ENCODE assay signal across 1 cellular context in the genomic region with DNA sequence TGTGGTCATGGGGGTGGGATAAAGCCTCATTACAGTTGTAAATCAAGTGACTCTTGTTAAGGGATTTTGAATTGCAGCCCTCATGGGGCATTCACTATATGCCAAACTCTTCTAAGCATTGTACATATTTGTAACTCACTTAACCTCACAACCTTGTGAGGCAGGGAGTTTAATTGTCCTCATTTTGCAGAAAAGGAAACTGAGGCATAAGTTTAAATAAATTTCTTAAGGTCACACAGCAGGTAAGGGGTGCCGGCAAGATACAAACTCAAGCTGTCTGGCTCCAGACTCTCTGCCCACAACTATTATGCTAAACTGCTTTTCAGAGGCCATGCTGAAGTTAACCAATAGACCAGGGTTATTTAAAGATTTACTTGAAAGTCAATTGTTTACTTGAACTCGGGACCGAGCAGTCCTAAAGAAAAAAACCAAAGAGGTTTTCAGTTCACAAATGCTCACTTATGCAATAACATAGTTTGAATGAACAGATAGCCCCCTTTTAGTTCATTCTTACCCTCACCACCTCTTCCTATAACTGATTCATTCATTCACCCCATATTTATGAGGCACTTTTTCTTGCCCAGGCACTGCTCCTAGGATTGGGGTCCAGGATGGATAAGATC.
TF ChIP-seq lines count a peak whose summit lies in the region.

No MANE protein-coding gene starts in this region.

TF ChIP-seq in HepG2, 621 proteins besides CTCF, POLR2A, EP300 and RAD21 (continued from another document and continues in another):
- TF ChIP-seq, protein P1, sequence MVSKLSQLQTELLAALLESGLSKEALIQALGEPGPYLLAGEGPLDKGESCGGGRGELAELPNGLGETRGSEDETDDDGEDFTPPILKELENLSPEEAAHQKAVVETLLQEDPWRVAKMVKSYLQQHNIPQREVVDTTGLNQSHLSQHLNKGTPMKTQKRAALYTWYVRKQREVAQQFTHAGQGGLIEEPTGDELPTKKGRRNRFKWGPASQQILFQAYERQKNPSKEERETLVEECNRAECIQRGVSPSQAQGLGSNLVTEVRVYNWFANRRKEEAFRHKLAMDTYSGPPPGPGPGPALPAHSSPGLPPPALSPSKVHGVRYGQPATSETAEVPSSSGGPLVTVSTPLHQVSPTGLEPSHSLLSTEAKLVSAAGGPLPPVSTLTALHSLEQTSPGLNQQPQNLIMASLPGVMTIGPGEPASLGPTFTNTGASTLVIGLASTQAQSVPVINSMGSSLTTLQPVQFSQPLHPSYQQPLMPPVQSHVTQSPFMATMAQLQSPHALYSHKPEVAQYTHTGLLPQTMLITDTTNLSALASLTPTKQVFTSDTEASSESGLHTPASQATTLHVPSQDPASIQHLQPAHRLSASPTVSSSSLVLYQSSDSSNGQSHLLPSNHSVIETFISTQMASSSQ (IDR thresholded peaks at IDR 0.05; ENCODE audit: low read depth) = peak; percentile 61; the same call in 1 of the 2 replicates
- TF ChIP-seq, protein P1 (CRISPR knock-in tag; IDR thresholded peaks at IDR 0.05; ENCODE audit: borderline replicate concordance) = no peak; the same call in 1 of the 2 replicates
- TF ChIP-seq ZNF335 (CRISPR knock-in tag; IDR thresholded peaks at IDR 0.05) (no peak), ZNF652 (CRISPR knock-in tag; IDR thresholded peaks at IDR 0.05; ENCODE audit: borderline replicate concordance, low read depth) (peak; percentile 46; the same call in 1 of the 2 replicates), ZMYM3 (CRISPR knock-in tag; IDR thresholded peaks at IDR 0.05) (peak; percentile 56; the same call in 1 of the 2 replicates), HMG20A (CRISPR knock-in tag; IDR thresholded peaks at IDR 0.05; ENCODE audit: borderline replicate concordance) (peak; percentile 61; the same call in 1 of the 2 replicates), NCOA2 (CRISPR knock-in tag; IDR thresholded peaks at IDR 0.05) (peak; percentile 58), ZNF30 (CRISPR knock-in tag; IDR thresholded peaks at IDR 0.05) (no peak), MEIS2 (CRISPR knock-in tag; IDR thresholded peaks at IDR 0.05) (no peak), ZNF121 (CRISPR knock-in tag; IDR thresholded peaks at IDR 0.05) (0 out of 2 replicates have a peak, but pooled peaks have one; percentile 19), TBX2 (CRISPR knock-in tag; IDR thresholded peaks at IDR 0.05; ENCODE audit: borderline replicate concordance) (no peak), KAT8 (CRISPR knock-in tag; IDR thresholded peaks at IDR 0.05) (peak; percentile 42), ZNF138 (CRISPR knock-in tag; IDR thresholded peaks at IDR 0.05; ENCODE audit: low read depth) (no peak), PHF21A (CRISPR knock-in tag; IDR thresholded peaks at IDR 0.05) (peak; percentile 61), NR2F6 (IDR thresholded peaks at IDR 0.05) (peak; percentile 50), NR2F6 (CRISPR knock-in tag; IDR thresholded peaks at IDR 0.05) (no peak; the same call in 1 of the 2 replicates), MXD4 (CRISPR knock-in tag; IDR thresholded peaks at IDR 0.05) (0 out of 2 replicates have a peak, but pooled peaks have one; percentile 41), TBL1XR1 (IDR thresholded peaks at IDR 0.05; ENCODE audit: borderline replicate concordance, low read length, partially characterized antibody) (no peak), FOXK1 (CRISPR knock-in tag; IDR thresholded peaks at IDR 0.05; ENCODE audit: borderline replicate concordance, low read depth) (peak; percentile 45; the same call in 1 of the 2 replicates), CREM (IDR thresholded peaks at IDR 0.05) (peak; percentile 52), CREM (CRISPR knock-in tag; IDR thresholded peaks at IDR 0.05) (no peak), SOX6 (IDR thresholded peaks at IDR 0.05) (no peak), SOX6 (CRISPR knock-in tag; IDR thresholded peaks at IDR 0.05) (peak; percentile 71), HDAC2 (CRISPR knock-in tag; IDR thresholded peaks at IDR 0.05) (peak; percentile 46; the same call in 1 of the 2 replicates), SAP130 (CRISPR knock-in tag; IDR thresholded peaks at IDR 0.05; ENCODE audit: low read depth) (peak; percentile 27; the same call in 1 of the 2 replicates), TCF7 (IDR thresholded peaks at IDR 0.05; ENCODE audit: low read depth) (0 out of 2 replicates have a peak, but pooled peaks have one; percentile 15), BCL6 (CRISPR knock-in tag; IDR thresholded peaks at IDR 0.05) (peak; percentile 93), PITX1 (CRISPR knock-in tag; IDR thresholded peaks at IDR 0.05) (0 out of 2 replicates have a peak, but pooled peaks have one; percentile 56)
- TF ChIP-seq, protein P2, sequence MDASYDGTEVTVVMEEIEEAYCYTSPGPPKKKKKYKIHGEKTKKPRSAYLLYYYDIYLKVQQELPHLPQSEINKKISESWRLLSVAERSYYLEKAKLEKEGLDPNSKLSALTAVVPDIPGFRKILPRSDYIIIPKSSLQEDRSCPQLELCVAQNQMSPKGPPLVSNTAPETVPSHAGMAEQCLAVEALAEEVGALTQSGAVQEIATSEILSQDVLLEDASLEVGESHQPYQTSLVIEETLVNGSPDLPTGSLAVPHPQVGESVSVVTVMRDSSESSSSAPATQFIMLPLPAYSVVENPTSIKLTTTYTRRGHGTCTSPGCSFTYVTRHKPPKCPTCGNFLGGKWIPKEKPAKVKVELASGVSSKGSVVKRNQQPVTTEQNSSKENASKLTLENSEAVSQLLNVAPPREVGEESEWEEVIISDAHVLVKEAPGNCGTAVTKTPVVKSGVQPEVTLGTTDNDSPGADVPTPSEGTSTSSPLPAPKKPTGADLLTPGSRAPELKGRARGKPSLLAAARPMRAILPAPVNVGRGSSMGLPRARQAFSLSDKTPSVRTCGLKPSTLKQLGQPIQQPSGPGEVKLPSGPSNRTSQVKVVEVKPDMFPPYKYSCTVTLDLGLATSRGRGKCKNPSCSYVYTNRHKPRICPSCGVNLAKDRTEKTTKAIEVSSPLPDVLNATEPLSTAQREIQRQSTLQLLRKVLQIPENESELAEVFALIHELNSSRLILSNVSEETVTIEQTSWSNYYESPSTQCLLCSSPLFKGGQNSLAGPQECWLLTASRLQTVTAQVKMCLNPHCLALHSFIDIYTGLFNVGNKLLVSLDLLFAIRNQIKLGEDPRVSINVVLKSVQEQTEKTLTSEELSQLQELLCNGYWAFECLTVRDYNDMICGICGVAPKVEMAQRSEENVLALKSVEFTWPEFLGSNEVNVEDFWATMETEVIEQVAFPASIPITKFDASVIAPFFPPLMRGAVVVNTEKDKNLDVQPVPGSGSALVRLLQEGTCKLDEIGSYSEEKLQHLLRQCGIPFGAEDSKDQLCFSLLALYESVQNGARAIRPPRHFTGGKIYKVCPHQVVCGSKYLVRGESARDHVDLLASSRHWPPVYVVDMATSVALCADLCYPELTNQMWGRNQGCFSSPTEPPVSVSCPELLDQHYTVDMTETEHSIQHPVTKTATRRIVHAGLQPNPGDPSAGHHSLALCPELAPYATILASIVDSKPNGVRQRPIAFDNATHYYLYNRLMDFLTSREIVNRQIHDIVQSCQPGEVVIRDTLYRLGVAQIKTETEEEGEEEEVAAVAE (CRISPR knock-in tag; IDR thresholded peaks at IDR 0.05; ENCODE audit: borderline replicate concordance) = no peak
- TF ChIP-seq, protein P3, sequence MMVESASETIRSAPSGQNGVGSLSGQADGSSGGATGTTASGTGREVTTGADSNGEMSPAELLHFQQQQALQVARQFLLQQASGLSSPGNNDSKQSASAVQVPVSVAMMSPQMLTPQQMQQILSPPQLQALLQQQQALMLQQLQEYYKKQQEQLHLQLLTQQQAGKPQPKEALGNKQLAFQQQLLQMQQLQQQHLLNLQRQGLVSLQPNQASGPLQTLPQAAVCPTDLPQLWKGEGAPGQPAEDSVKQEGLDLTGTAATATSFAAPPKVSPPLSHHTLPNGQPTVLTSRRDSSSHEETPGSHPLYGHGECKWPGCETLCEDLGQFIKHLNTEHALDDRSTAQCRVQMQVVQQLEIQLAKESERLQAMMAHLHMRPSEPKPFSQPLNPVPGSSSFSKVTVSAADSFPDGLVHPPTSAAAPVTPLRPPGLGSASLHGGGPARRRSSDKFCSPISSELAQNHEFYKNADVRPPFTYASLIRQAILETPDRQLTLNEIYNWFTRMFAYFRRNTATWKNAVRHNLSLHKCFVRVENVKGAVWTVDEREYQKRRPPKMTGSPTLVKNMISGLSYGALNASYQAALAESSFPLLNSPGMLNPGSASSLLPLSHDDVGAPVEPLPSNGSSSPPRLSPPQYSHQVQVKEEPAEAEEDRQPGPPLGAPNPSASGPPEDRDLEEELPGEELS (CRISPR knock-in tag; IDR thresholded peaks at IDR 0.05) = peak; percentile 37
- TF ChIP-seq, protein P4, sequence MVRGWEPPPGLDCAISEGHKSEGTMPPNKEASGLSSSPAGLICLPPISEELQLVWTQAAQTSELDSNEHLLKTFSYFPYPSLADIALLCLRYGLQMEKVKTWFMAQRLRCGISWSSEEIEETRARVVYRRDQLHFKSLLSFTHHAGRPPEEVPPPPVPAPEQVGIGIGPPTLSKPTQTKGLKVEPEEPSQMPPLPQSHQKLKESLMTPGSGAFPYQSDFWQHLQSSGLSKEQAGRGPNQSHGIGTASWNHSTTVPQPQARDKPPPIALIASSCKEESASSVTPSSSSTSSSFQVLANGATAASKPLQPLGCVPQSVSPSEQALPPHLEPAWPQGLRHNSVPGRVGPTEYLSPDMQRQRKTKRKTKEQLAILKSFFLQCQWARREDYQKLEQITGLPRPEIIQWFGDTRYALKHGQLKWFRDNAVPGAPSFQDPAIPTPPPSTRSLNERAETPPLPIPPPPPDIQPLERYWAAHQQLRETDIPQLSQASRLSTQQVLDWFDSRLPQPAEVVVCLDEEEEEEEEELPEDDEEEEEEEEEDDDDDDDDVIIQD (CRISPR knock-in tag; IDR thresholded peaks at IDR 0.05; ENCODE audit: low read depth) = peak; percentile 61; the same call in 1 of the 2 replicates
- TF ChIP-seq, protein P5, sequence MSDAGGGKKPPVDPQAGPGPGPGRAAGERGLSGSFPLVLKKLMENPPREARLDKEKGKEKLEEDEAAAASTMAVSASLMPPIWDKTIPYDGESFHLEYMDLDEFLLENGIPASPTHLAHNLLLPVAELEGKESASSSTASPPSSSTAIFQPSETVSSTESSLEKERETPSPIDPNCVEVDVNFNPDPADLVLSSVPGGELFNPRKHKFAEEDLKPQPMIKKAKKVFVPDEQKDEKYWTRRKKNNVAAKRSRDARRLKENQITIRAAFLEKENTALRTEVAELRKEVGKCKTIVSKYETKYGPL (CRISPR knock-in tag; IDR thresholded peaks at IDR 0.05) = 0 out of 2 replicates have a peak, but pooled peaks have one; percentile 39
- TF ChIP-seq, protein P6, sequence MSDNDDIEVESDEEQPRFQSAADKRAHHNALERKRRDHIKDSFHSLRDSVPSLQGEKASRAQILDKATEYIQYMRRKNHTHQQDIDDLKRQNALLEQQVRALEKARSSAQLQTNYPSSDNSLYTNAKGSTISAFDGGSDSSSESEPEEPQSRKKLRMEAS (IDR thresholded peaks at IDR 0.05) = no peak
- TF ChIP-seq, protein P7, sequence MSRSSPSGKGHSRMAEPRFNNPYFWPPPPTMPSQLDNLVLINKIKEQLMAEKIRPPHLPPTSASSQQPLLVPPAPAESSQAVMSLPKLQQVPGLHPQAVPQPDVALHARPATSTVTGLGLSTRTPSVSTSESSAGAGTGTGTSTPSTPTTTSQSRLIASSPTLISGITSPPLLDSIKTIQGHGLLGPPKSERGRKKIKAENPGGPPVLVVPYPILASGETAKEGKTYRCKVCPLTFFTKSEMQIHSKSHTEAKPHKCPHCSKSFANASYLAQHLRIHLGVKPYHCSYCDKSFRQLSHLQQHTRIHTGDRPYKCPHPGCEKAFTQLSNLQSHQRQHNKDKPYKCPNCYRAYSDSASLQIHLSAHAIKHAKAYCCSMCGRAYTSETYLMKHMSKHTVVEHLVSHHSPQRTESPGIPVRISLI (CRISPR knock-in tag; IDR thresholded peaks at IDR 0.05; ENCODE audit: borderline replicate concordance) = peak; percentile 89
- TF ChIP-seq, protein P8, sequence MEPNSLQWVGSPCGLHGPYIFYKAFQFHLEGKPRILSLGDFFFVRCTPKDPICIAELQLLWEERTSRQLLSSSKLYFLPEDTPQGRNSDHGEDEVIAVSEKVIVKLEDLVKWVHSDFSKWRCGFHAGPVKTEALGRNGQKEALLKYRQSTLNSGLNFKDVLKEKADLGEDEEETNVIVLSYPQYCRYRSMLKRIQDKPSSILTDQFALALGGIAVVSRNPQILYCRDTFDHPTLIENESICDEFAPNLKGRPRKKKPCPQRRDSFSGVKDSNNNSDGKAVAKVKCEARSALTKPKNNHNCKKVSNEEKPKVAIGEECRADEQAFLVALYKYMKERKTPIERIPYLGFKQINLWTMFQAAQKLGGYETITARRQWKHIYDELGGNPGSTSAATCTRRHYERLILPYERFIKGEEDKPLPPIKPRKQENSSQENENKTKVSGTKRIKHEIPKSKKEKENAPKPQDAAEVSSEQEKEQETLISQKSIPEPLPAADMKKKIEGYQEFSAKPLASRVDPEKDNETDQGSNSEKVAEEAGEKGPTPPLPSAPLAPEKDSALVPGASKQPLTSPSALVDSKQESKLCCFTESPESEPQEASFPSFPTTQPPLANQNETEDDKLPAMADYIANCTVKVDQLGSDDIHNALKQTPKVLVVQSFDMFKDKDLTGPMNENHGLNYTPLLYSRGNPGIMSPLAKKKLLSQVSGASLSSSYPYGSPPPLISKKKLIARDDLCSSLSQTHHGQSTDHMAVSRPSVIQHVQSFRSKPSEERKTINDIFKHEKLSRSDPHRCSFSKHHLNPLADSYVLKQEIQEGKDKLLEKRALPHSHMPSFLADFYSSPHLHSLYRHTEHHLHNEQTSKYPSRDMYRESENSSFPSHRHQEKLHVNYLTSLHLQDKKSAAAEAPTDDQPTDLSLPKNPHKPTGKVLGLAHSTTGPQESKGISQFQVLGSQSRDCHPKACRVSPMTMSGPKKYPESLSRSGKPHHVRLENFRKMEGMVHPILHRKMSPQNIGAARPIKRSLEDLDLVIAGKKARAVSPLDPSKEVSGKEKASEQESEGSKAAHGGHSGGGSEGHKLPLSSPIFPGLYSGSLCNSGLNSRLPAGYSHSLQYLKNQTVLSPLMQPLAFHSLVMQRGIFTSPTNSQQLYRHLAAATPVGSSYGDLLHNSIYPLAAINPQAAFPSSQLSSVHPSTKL (CRISPR knock-in tag; IDR thresholded peaks at IDR 0.05) = peak; percentile 76
- TF ChIP-seq, protein P9, sequence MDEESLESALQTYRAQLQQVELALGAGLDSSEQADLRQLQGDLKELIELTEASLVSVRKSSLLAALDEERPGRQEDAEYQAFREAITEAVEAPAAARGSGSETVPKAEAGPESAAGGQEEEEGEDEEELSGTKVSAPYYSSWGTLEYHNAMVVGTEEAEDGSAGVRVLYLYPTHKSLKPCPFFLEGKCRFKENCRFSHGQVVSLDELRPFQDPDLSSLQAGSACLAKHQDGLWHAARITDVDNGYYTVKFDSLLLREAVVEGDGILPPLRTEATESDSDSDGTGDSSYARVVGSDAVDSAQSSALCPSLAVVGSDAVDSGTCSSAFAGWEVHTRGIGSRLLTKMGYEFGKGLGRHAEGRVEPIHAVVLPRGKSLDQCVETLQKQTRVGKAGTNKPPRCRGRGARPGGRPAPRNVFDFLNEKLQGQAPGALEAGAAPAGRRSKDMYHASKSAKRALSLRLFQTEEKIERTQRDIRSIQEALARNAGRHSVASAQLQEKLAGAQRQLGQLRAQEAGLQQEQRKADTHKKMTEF (CRISPR knock-in tag; IDR thresholded peaks at IDR 0.05) = peak; percentile 56; the same call in 1 of the 2 replicates
